ENCODE assay signal across 22 cellular contexts in genomic region chr15:82093325-82093724, GRCh38. TPM values are rescaled to one million over a fixed set of nuclear protein-coding genes. Genes with fewer than 3 reads are reported as not detected.
"Had no signal": no experiment of that assay in that cellular context is flagged by ENCODE, and none has a peak within 500 bp of the region (broad histone marks: within the 10 kb centered on the region; RNA-seq: fewer than 3 reads in every experiment).

No MANE protein-coding gene starts in this region.

- H3K4me3 ChIP-seq: body of pancreas, colonic mucosa, esophagus muscularis mucosa, heart right ventricle, left ventricle myocardium inferior, ovary, psoas muscle, suprapubic skin, transverse colon, uterus had no signal

- H3K36me3 Mint-ChIP-seq: activated naive CD8-positive, alpha-beta T cell; memory B cell; naive thymus-derived CD8-positive, alpha-beta T cell had no signal

- H3K27ac ChIP-seq: body of pancreas, colonic mucosa, esophagus muscularis mucosa, heart right ventricle, left ventricle myocardium inferior, ovary, psoas muscle, suprapubic skin, transverse colon, uterus, WERI-Rb-1 had no signal

- DNase-seq: activated CD4-positive, alpha-beta T cell treated with anti-CD3 and anti-CD28 coated beads, Interleukin-2, amount 50 U/mL, for 48 hours; activated T-cell treated with anti-CD3 and anti-CD28 coated beads for 4 hours; body of pancreas; central memory CD4-positive, alpha-beta T cell; colonic mucosa; heart right ventricle; left ventricle myocardium inferior; naive thymus-derived CD8-positive, alpha-beta T cell; ovary; psoas muscle; right cardiac atrium; stimulated activated CD4-positive, alpha-beta T cell treated with anti-CD3 and anti-CD28 coated beads, Interleukin-2, amount 100 ng/mL, for 48 hours; T-helper 2 cell; transverse colon; uterus; WERI-Rb-1 had no signal

- H3K27me3 Mint-ChIP-seq: activated naive CD8-positive, alpha-beta T cell; stimulated activated naive CD8-positive, alpha-beta T cell treated with anti-CD3 and anti-CD28 coated beads, Interleukin-15, Interleukin-2, amounts not matched to agents 100 ng/mL and 50 ng/mL, for 24 hours had no signal

- H3K9me3 Mint-ChIP-seq: activated T-helper 1 cell treated with anti-CD3 and anti-CD28 coated beads, Interleukin-12 subunit alpha, Interleukin-12 subunit beta, Interleukin-2, Interleukin-4 antibody, amounts not matched to agents 30 ng/mL and 10 ng/mL and 1 ng/mL, durations not matched to agents 14 hours and 24 hours and 36 hours; stimulated activated naive CD8-positive, alpha-beta T cell treated with anti-CD3 and anti-CD28 coated beads, Interleukin-15, Interleukin-2, amounts not matched to agents 100 ng/mL and 50 ng/mL, for 24 hours had no signal

- H3K27ac Mint-ChIP-seq: activated naive CD8-positive, alpha-beta T cell; activated T-helper 1 cell treated with anti-CD3 and anti-CD28 coated beads, Interleukin-12 subunit alpha, Interleukin-12 subunit beta, Interleukin-2, Interleukin-4 antibody, amounts not matched to agents 30 ng/mL and 10 ng/mL and 1 ng/mL, durations not matched to agents 14 hours and 24 hours and 36 hours; memory B cell; naive thymus-derived CD8-positive, alpha-beta T cell; stimulated activated naive CD8-positive, alpha-beta T cell treated with anti-CD3 and anti-CD28 coated beads, Interleukin-15, Interleukin-2, amounts not matched to agents 100 ng/mL and 50 ng/mL, for 24 hours had no signal

- H3K36me3 ChIP-seq: colonic mucosa, esophagus muscularis mucosa, heart right ventricle, left ventricle myocardium inferior, ovary, suprapubic skin, transverse colon, uterus, WERI-Rb-1 had no signal

- H3K27me3 ChIP-seq: body of pancreas, colonic mucosa, esophagus muscularis mucosa, heart right ventricle, ovary, suprapubic skin, transverse colon, uterus had no signal

- H3K9me3 ChIP-seq: body of pancreas, colonic mucosa, esophagus muscularis mucosa, ovary, psoas muscle, suprapubic skin, transverse colon, uterus had no signal

- H3K4me1 ChIP-seq: body of pancreas, colonic mucosa, esophagus muscularis mucosa, heart right ventricle, left ventricle myocardium inferior, psoas muscle, suprapubic skin, transverse colon, uterus had no signal

- ATAC-seq: body of pancreas; heart right ventricle; naive thymus-derived CD8-positive, alpha-beta T cell; psoas muscle; right cardiac atrium had no signal

- H3K4me3 Mint-ChIP-seq: activated naive CD8-positive, alpha-beta T cell; activated T-helper 1 cell treated with anti-CD3 and anti-CD28 coated beads, Interleukin-12 subunit alpha, Interleukin-12 subunit beta, Interleukin-2, Interleukin-4 antibody, amounts not matched to agents 30 ng/mL and 10 ng/mL and 1 ng/mL, durations not matched to agents 14 hours and 24 hours and 36 hours; memory B cell; naive thymus-derived CD8-positive, alpha-beta T cell; stimulated activated naive CD8-positive, alpha-beta T cell treated with anti-CD3 and anti-CD28 coated beads, Interleukin-15, Interleukin-2, amounts not matched to agents 100 ng/mL and 50 ng/mL, for 24 hours had no signal

- H3K4me1 Mint-ChIP-seq: memory B cell; naive thymus-derived CD8-positive, alpha-beta T cell had no signal

RNA-seq across cellular contexts. Expression of gene MEX3B, which starts 47.5 kb away (rescaled TPM):
- polyA plus RNA-seq: naive thymus-derived CD8-positive, alpha-beta T cell had no signal
